ENCODE assay signal across 20 cellular contexts in the genomic region with DNA sequence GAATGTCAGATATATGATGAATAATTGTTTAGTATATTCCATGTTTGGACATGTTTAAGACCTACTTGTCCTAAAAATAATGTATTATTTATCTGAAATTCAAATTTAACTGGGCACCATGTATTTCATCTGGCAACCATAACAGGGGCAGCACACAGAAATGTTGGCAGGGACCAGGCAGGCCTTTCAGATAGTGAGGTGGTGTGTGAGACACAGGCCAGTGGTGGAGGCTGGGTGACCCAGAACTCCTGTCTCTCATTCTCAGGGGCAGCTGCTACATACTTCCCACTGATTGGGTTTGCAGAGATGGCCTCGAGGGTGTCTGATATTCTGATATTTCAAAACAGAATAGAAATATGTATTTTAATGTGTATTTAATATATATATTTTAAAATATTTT. TPM values are rescaled to one million over a fixed set of nuclear protein-coding genes. Genes with fewer than 3 reads are reported as not detected.
DNase-seq lines count a peak whose midpoint lies in the region; ATAC-seq and TF ChIP-seq lines count a peak whose summit lies in the region.
"Had no signal": no experiment of that assay in that cellular context is flagged by ENCODE, and none has a peak within 500 bp of the region (broad histone marks: within the 10 kb centered on the region; RNA-seq: fewer than 3 reads in every experiment).

No MANE protein-coding gene starts in this region.

- H3K27ac ChIP-seq in heart left ventricle (peak overlapping the region in 2 of 12 donors; percentile 6 to 11), H9 (ENCODE audit: insufficient read length, low read depth, low read length) (no peak overlapping the region)
- H3K27ac ChIP-seq: 22Rv1, A549, BLaER1 had no signal

- no peak overlapping the region for H4K91ac ChIP-seq in H9 (ENCODE audit: insufficient read length, low read depth, low read length)

- no peak overlapping the region for H3K56ac ChIP-seq in H9 (ENCODE audit: insufficient read length, low read depth, low read length)

- H3K4me3 ChIP-seq in heart left ventricle, result no peak overlapping the region
- H3K4me3 ChIP-seq: A549, BLaER1 had no signal

- H2BK5ac ChIP-seq in H9 (ENCODE audit: insufficient read length, low read length), result no peak overlapping the region

- no peaks in the 10 kb centered on the region for H3K4me1 Mint-ChIP-seq in H9

- H3K9ac ChIP-seq in H9 (ENCODE audit: extremely low read depth, insufficient read length, low read length), result no peak overlapping the region
- H3K9ac ChIP-seq: BLaER1 had no signal

- H3K18ac ChIP-seq in H9 (ENCODE audit: insufficient read length, low read depth, low read length), result no peak overlapping the region

- no peak for TF ChIP-seq POLR2A in heart left ventricle (IDR thresholded peaks at IDR 0.05)

- H3K9me3 Mint-ChIP-seq in H9, result no peaks in the 10 kb centered on the region
- H3K9me3 Mint-ChIP-seq: CD4-positive, alpha-beta memory T cell had no signal

- H3K36me3 ChIP-seq in heart left ventricle, result no peaks in the 10 kb centered on the region
- H3K36me3 ChIP-seq: BLaER1 had no signal

- peaks cover 0 to 11% (median 0%) of the 10 kb centered on the region in 12 donors for H3K4me1 ChIP-seq in heart left ventricle
- no peaks in the 10 kb centered on the region for H3K4me1 ChIP-seq in H9 (ENCODE audit: insufficient read depth, low read length)

- H3K9me3 ChIP-seq in heart left ventricle (no peaks in the 10 kb centered on the region), H9 (ENCODE audit: control insufficient read depth, low read depth, low read length) (no peaks in the 10 kb centered on the region)
- H3K9me3 ChIP-seq: A549, BLaER1 had no signal

- H2BK120ac ChIP-seq in H9 (ENCODE audit: low read depth, low read length, poor library complexity, severe bottlenecking), result no peak overlapping the region

- H3K14ac ChIP-seq in H9 (ENCODE audit: insufficient read depth, low read length), result no peak overlapping the region

- H2AK5ac ChIP-seq in H9 (ENCODE audit: insufficient read length, low read length), result no peak overlapping the region

- no peak overlapping the region for H2BK20ac ChIP-seq in H9 (ENCODE audit: low read depth, low read length, poor library complexity, severe bottlenecking)

- H2AFZ ChIP-seq in H9 (ENCODE audit: low read length), result no peak overlapping the region

- H3K27me3 Mint-ChIP-seq in H9 (ENCODE audit: low read depth), result no peaks in the 10 kb centered on the region
- H3K27me3 Mint-ChIP-seq: CD4-positive, alpha-beta memory T cell had no signal

- ATAC-seq in heart left ventricle (peak; percentile 96 to 98 (median 98)), left ventricle myocardium superior (peak; percentile 98)
- ATAC-seq: A549 had no signal

- H3K36me3 Mint-ChIP-seq in H9 (ENCODE audit: insufficient read depth in 1 of 3, low read depth in 3 of 3), result no peaks in the 10 kb centered on the region
- H3K36me3 Mint-ChIP-seq: CD14-positive monocyte had no signal

- no peak overlapping the region; a peak in 1 of 7 replicates for H3K27ac Mint-ChIP-seq in H9
- H3K27ac Mint-ChIP-seq: CD14-positive monocyte had no signal

- no peaks in the 10 kb centered on the region for H3K79me2 ChIP-seq in H9 (ENCODE audit: insufficient read depth, low read length)

- no peak for TF ChIP-seq CTCF in heart left ventricle (IDR thresholded peaks at IDR 0.05)
- no peak for TF ChIP-seq CTCF in H9 (conservative IDR thresholded peaks at IDR 0.05)

- no peaks in the 10 kb centered on the region for H3K23me2 ChIP-seq in H9 (ENCODE audit: insufficient read length, low read depth, low read length, poor library complexity, severe bottlenecking)

- H3K4me3 Mint-ChIP-seq in H9, result no peak overlapping the region
- H3K4me3 Mint-ChIP-seq: CD14-positive monocyte had no signal

- no peaks in the 10 kb centered on the region for H4K20me1 ChIP-seq in H9 (ENCODE audit: control insufficient read depth, insufficient read depth, insufficient read length)
- H4K20me1 ChIP-seq: BLaER1 had no signal

- H2BK15ac ChIP-seq in H9 (ENCODE audit: low read depth, low read length), result no peak overlapping the region

- H3K79me1 ChIP-seq in H9 (ENCODE audit: insufficient read depth, low read depth, low read length, poor library complexity, severe bottlenecking), result no peaks in the 10 kb centered on the region

- no peaks in the 10 kb centered on the region for H3K27me3 ChIP-seq in heart left ventricle
- no peaks in the 10 kb centered on the region for H3K27me3 ChIP-seq in H9 (ENCODE audit: insufficient read depth, low read length)
- H3K27me3 ChIP-seq: BLaER1 had no signal

- intact Hi-C loops in heart left ventricle (cut with DNase I) (no loop called here), left ventricle myocardium superior (cut with micrococcal nuclease) (no loop called here)

- no peak overlapping the region for H3K4me2 ChIP-seq in H9 (ENCODE audit: insufficient read depth, insufficient read length, low read length)
- H3K4me2 ChIP-seq: BLaER1 had no signal

- WGBS in heart left ventricle, 4 donors, result 36 to 56% (median 42%) methylated on average over 1 of the region's 1 CpG
- no CpG with 5 or more reads among the region's 1 CpG for WGBS in H9 (ENCODE audit: extremely low coverage, insufficient read length, low lambda C conversion rate)

- no peak overlapping the region for H2BK12ac ChIP-seq in H9 (ENCODE audit: insufficient read length, low read depth, low read length)

- no peak overlapping the region for H3K4ac ChIP-seq in H9 (ENCODE audit: low read depth, low read length)

- H4K5ac ChIP-seq in H9 (ENCODE audit: insufficient read length, low read depth, low read length), result no peak overlapping the region

- no peak overlapping the region for H4K8ac ChIP-seq in H9 (replicated peaks; ENCODE audit: insufficient read length, low read depth, low read length)

- H3K23ac ChIP-seq in H9 (ENCODE audit: insufficient read length, low read depth, low read length), result no peak overlapping the region

- H3T11ph ChIP-seq in H9 (ENCODE audit: low read length), result no peak overlapping the region

- peak; percentile 51 for DNase-seq in activated CD8-positive, alpha-beta memory T cell treated with anti-CD3 and anti-CD28 coated beads for 24 hours
- DNase-seq in activated CD8-positive, alpha-beta memory T cell treated with anti-CD3 and anti-CD28 coated beads, Interleukin-2, amount 50 U/mL, for 4 hours, result no peak
- peak; percentile 42 to 70 (median 52) for DNase-seq in heart left ventricle
- peak; percentile 64 for DNase-seq in left ventricle myocardium superior
- DNase-seq in H9, result no peak
- DNase-seq in iPS-NIHi11 (ENCODE audit: low spot score), result no peak
- DNase-seq in T-helper 9 cell, result no peak
- DNase-seq: AML-193; CD4-positive, alpha-beta memory T cell; DMS153; DMS79; GDM1; GOT3; H7; IMR-90 had no signal

RNA-seq across cellular contexts. Expression of a gene that starts 1.3 kb away (rescaled TPM):
- total RNA-seq in heart left ventricle (1 to 10 TPM in 1 of 9 donors, under 1 TPM in 1, not detected in 7; 0.91 to 1.9 TPM), left ventricle myocardium superior (0.12 TPM), H9 (2021) (not detected in 2 replicates)
- not detected for polyA plus RNA-seq in heart left ventricle
- total RNA-seq: Daoy, H7 had no signal
- polyA plus RNA-seq: A549, CD14-positive monocyte had no signal

Comparison
In these comparisons a context has a peak if more than half of its experiments do, and no peak if none do; other contexts are left out.
1. DNase-seq: peak in activated CD8-positive, alpha-beta memory T cell treated with anti-CD3 and anti-CD28 coated beads for 24 hours (single experiment), heart left ventricle (5 of 5) and left ventricle myocardium superior (single experiment); none in activated CD8-positive, alpha-beta memory T cell treated with anti-CD3 and anti-CD28 coated beads, Interleukin-2, amount 50 U/mL, for 4 hours (single experiment), H9 (single experiment), iPS-NIHi11 (single experiment) and T-helper 9 cell (single experiment).